Comparison of ENCODE assay signal across 8 cellular contexts in genomic region chr15:59437473-59437776, GRCh38. TPM values are rescaled to one million over a fixed set of nuclear protein-coding genes. Genes with fewer than 3 reads are reported as not detected.
DNase-seq lines count a peak whose midpoint lies in the region; ATAC-seq, FAIRE-seq and TF ChIP-seq lines count a peak whose summit lies in the region.

No MANE protein-coding gene starts in this region.

- H3K27ac Mint-ChIP-seq in activated T-cell treated with anti-CD3 and anti-CD28 coated beads, Interleukin-2, amount 50 U/mL, for 72 hours = no peak overlapping the region
- H3K27ac Mint-ChIP-seq in activated T-helper 17 cell treated with anti-CD3 and anti-CD28 coated beads, Interleukin-2, amount 50 U/mL, for 72 hours = no peak overlapping the region

- H3K4me1 ChIP-seq in left lung (peaks cover 7 to 17% of the 10 kb centered on the region in 2 donors), tibial nerve (peaks cover 0 to 23% (median 9%) of the 10 kb centered on the region in 4 donors)

- peaks cover 69% of the 10 kb centered on the region for H3K27me3 Mint-ChIP-seq in activated T-cell treated with anti-CD3 and anti-CD28 coated beads, Interleukin-2, amount 50 U/mL, for 72 hours (ENCODE audit: low read depth)
- peaks cover 40% of the 10 kb centered on the region for H3K27me3 Mint-ChIP-seq in activated T-helper 17 cell treated with anti-CD3 and anti-CD28 coated beads, Interleukin-2, amount 50 U/mL, for 72 hours

- no peak for TF ChIP-seq EP300 in tibial nerve (IDR thresholded peaks at IDR 0.05)

- H3K36me3 Mint-ChIP-seq in activated T-cell treated with anti-CD3 and anti-CD28 coated beads, Interleukin-2, amount 50 U/mL, for 72 hours (ENCODE audit: insufficient read depth in 2 of 2) = no peaks in the 10 kb centered on the region
- no peaks in the 10 kb centered on the region for H3K36me3 Mint-ChIP-seq in activated T-helper 17 cell treated with anti-CD3 and anti-CD28 coated beads, Interleukin-2, amount 50 U/mL, for 72 hours (ENCODE audit: low read depth)

- peak overlapping the region; percentile 70 to 83 for H3K4me3 Mint-ChIP-seq in activated T-cell treated with anti-CD3 and anti-CD28 coated beads, Interleukin-2, amount 50 U/mL, for 72 hours
- H3K4me3 Mint-ChIP-seq in activated T-helper 17 cell treated with anti-CD3 and anti-CD28 coated beads, Interleukin-2, amount 50 U/mL, for 72 hours = peak overlapping the region; percentile 72

- no peak for TF ChIP-seq CTCF in left lung (IDR thresholded peaks at IDR 0.05)
- no peak for TF ChIP-seq CTCF in tibial nerve (IDR thresholded peaks at IDR 0.05)

- peaks cover 14% of the 10 kb centered on the region for H3K4me1 Mint-ChIP-seq in activated T-cell treated with anti-CD3 and anti-CD28 coated beads, Interleukin-2, amount 50 U/mL, for 72 hours (ENCODE audit: low read depth)
- H3K4me1 Mint-ChIP-seq in activated T-helper 17 cell treated with anti-CD3 and anti-CD28 coated beads, Interleukin-2, amount 50 U/mL, for 72 hours = no peaks in the 10 kb centered on the region

- whole genome bisulfite sequencing in tibial nerve, 2 donors = 1 to 3% methylated on average over 15 of the region's 15 CpGs

- no peaks in the 10 kb centered on the region for H3K9me3 ChIP-seq in left lung
- no peaks in the 10 kb centered on the region for H3K9me3 ChIP-seq in tibial nerve

- intact Hi-C loops in left lung (cut with DNase I) = no loop called here

- H3K27me3 ChIP-seq in left lung (peaks cover 9 to 56% of the 10 kb centered on the region in 2 donors), tibial nerve (peaks cover 0 to 3% of the 10 kb centered on the region in 2 donors)

- no peak for FAIRE-seq in H54 (lab: Jason Lieb, UNC)

- DNase-seq in activated T-cell treated with anti-CD3 and anti-CD28 coated beads, Interleukin-2, amount 50 U/mL, for 72 hours = no peak
- DNase-seq in activated T-cell treated with anti-CD3 and anti-CD28 coated beads, Interleukin-2, amount 50 U/mL, for 48 hours = no peak
- DNase-seq in left lung (no peak), tibial nerve (ENCODE audit: low spot score in 2 of 2) (no peak), H54 (ENCODE audit: insufficient read length, low spot score) (no peak), left lobe of liver (ENCODE audit: low spot score) (no peak)

- no peak for TF ChIP-seq POLR2A in tibial nerve (IDR thresholded peaks at IDR 0.05)
- no peak for TF ChIP-seq POLR2A in H54 (IDR thresholded peaks at IDR 0.05; ENCODE audit: low read depth, low read length)

- H3K36me3 ChIP-seq in left lung = no peaks in the 10 kb centered on the region
- H3K36me3 ChIP-seq in tibial nerve = no peaks in the 10 kb centered on the region

- H3K27ac ChIP-seq in left lung (no peak overlapping the region), tibial nerve (peak overlapping the region in 1 of 4 donors; percentile 71)

- H3K4me3 ChIP-seq in left lung (peak overlapping the region; percentile 8 to 33), tibial nerve (peak overlapping the region; percentile 23 to 67 (median 47))

- ATAC-seq in activated T-cell treated with anti-CD3 and anti-CD28 coated beads, Interleukin-2, amount 50 U/mL, for 72 hours (replicated peaks in 1 of 2) = no peak
- no peak for ATAC-seq in activated T-helper 17 cell treated with anti-CD3 and anti-CD28 coated beads, Interleukin-2, amount 50 U/mL, for 72 hours (replicated peaks)
- ATAC-seq in left lung (no peak), left lobe of liver (no peak), GM19467 (IDR thresholded peaks at IDR 0.05; ENCODE audit: unreplicated experiment) (no peak)

- no peaks in the 10 kb centered on the region for H3K9me3 Mint-ChIP-seq in activated T-cell treated with anti-CD3 and anti-CD28 coated beads, Interleukin-2, amount 50 U/mL, for 72 hours
- no peaks in the 10 kb centered on the region for H3K9me3 Mint-ChIP-seq in activated T-helper 17 cell treated with anti-CD3 and anti-CD28 coated beads, Interleukin-2, amount 50 U/mL, for 72 hours

RNA-seq across cellular contexts. Expression of gene FAM81A, which starts 0.6 kb away (rescaled TPM):
- under 1 TPM in 1 of 2 donors, not detected in 1; 0.21 TPM for total RNA-seq in activated T-cell treated with anti-CD3 and anti-CD28 coated beads, Interleukin-2, amount 50 U/mL, for 72 hours
- total RNA-seq in activated T-helper 17 cell treated with anti-CD3 and anti-CD28 coated beads, Interleukin-2, amount 50 U/mL, for 72 hours = not detected
- total RNA-seq in left lung (1 to 10 TPM; 1.9 to 2.2 TPM), tibial nerve (10 to 100 TPM in 2 of 4 donors, 1 to 10 TPM in 2; 1.8 to 15.5 (median 7.9) TPM), left lobe of liver (not detected)
